Comparison of ENCODE assay signal across 8 cellular contexts in the genomic region with DNA sequence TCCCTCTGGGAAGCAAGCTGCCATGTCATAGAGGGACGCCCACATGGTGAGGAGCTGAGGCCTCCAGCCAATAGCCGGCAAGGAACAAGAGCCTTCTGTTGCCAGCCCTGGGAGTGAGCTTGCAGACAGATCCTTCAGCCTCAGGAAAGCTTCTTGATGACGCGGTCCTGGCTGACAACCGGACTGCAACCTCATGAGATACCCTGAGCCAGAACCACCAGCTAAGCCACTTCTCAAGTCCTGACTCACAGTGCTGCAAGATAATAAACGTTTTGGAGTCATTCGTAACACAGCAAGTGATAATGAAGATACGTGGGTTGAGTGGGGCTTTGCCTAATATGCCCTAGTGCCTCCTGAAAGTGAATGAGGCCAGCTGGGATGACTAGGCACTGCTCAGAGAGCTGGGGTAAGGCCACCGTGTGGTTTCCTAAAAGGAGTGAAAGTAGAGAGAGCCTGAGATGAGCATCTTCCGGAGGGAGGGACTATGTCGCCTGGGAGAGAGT. TPM values are rescaled to one million over a fixed set of nuclear protein-coding genes. Genes with fewer than 3 reads are reported as not detected.
A peak's percentile ranks its signal among the peaks of the same experiment; 100 is the strongest.
DNase-seq lines count a peak whose midpoint lies in the region; ATAC-seq and TF ChIP-seq lines count a peak whose summit lies in the region.

No MANE protein-coding gene starts in this region.

- WGBS in aorta, 2 donors, result 21 to 23% methylated on average over 11 of the region's 11 CpGs

- H3K4me1 Mint-ChIP-seq in nephron progenitor cell, result peaks cover 48% of the 10 kb centered on the region

- peak overlapping the region; percentile 80 for H3K27ac Mint-ChIP-seq in nephron progenitor cell

- H3K9me3 Mint-ChIP-seq in nephron progenitor cell, result no peaks in the 10 kb centered on the region

- H3K27me3 Mint-ChIP-seq in nephron progenitor cell (ENCODE audit: low read depth, poor library complexity), result peaks cover 3% of the 10 kb centered on the region

- peak overlapping the region; percentile 48 for H3K4me3 ChIP-seq in ACC112 (ENCODE audit: low read depth, low read length)
- H3K4me3 ChIP-seq in epithelial cell of esophagus (ENCODE audit: low read length), result no peak overlapping the region
- no peak overlapping the region for H3K4me3 ChIP-seq in aorta (ENCODE audit: low read length in 2 of 2)

- DNase-seq in SK-N-DZ (ENCODE audit: low spot score) (peak; percentile 92), epithelial cell of esophagus (ENCODE audit: low read depth) (peak; percentile 95), nephron progenitor cell (peak; percentile 50), aorta (peak; percentile 92 to 93), SKM-1 (lab: John Stamatoyannopoulos, UW; ENCODE audit: unreplicated experiment) (no peak)

- no peaks in the 10 kb centered on the region for H3K27me3 ChIP-seq in ACC112 (ENCODE audit: insufficient read depth, low read length)
- H3K27me3 ChIP-seq in aorta (ENCODE audit: control insufficient read depth in 1 of 2, insufficient read depth in 2 of 2, low read length in 1 of 2), result no peaks in the 10 kb centered on the region

- H3K79me2 ChIP-seq in ACC112 (ENCODE audit: control insufficient read depth, insufficient read depth, low read length, unreplicated experiment), result no peaks in the 10 kb centered on the region

- H3K36me3 Mint-ChIP-seq in nephron progenitor cell (ENCODE audit: low read depth), result no peaks in the 10 kb centered on the region

- H3K27ac ChIP-seq in ACC112 (ENCODE audit: low read depth, low read length) (peak overlapping the region; percentile 55), aorta (ENCODE audit: low read depth in 1 of 2, low read length in 2 of 2) (peak overlapping the region in 1 of 2 donors; percentile 35)

- peak overlapping the region; percentile 80 for H2AFZ ChIP-seq in ACC112 (ENCODE audit: low read length, unreplicated experiment)

- no peaks in the 10 kb centered on the region for H3K9me3 ChIP-seq in aorta (ENCODE audit: control insufficient read depth, low read length)

- no peaks in the 10 kb centered on the region for H3K36me3 ChIP-seq in ACC112 (ENCODE audit: insufficient read depth, low read length)
- no peaks in the 10 kb centered on the region for H3K36me3 ChIP-seq in aorta (ENCODE audit: control insufficient read depth in 1 of 2, insufficient read depth in 2 of 2, low read length in 1 of 2)

- peak; percentile 98 for ATAC-seq in GM18861 (IDR thresholded peaks at IDR 0.05; ENCODE audit: unreplicated experiment)
- ATAC-seq in HG03045 (IDR thresholded peaks at IDR 0.05; ENCODE audit: unreplicated experiment), result peak; percentile 90
- peak; percentile 85 for ATAC-seq in aorta (ENCODE audit: low FRiP score)

- H3K4me1 ChIP-seq in ACC112 (ENCODE audit: control insufficient read depth, insufficient read depth, low read length, unreplicated experiment), result peaks cover 14% of the 10 kb centered on the region
- H3K4me1 ChIP-seq in aorta (ENCODE audit: control insufficient read depth in 1 of 2, insufficient read depth in 2 of 2, low read length in 2 of 2), result no peaks in the 10 kb centered on the region

- TF ChIP-seq CTCF in epithelial cell of esophagus (IDR thresholded peaks at IDR 0.05; ENCODE audit: insufficient read depth, low read depth, low read length, missing control alignments), result no peak
- no peak for TF ChIP-seq CTCF in nephron progenitor cell (IDR thresholded peaks at IDR 0.05)

- intact Hi-C loops in aorta (cut with DNase I), result no loop called here

- H3K4me3 Mint-ChIP-seq in nephron progenitor cell, result peak overlapping the region; percentile 35

RNA-seq across cellular contexts. Expression of gene PYROXD2, which starts 53.8 kb away (rescaled TPM):
- polyA plus RNA-seq in SK-N-DZ (2014; cell fraction: cytosol; rRNA removed), result 1.8 and 3.5 TPM in 2 replicates
- 10.3 and 13.7 TPM in 2 replicates for polyA plus RNA-seq in SK-N-DZ (2014; cell fraction: nucleus; rRNA removed)
- 10 to 100 TPM in 1 of 2 donors, 1 to 10 TPM in 1; 8.7 to 17.7 TPM for total RNA-seq in aorta
- 10 to 100 TPM in 1 of 2 donors, 1 to 10 TPM in 1; 1.8 to 21.9 TPM for polyA plus RNA-seq in aorta
